ENCODE assay signal across 8 cellular contexts in genomic region chr5:94524841-94525697, GRCh38.
DNase-seq lines count a peak whose midpoint lies in the region; ATAC-seq and TF ChIP-seq lines count a peak whose summit lies in the region.

No MANE protein-coding gene starts in this region.

- H3K27me3 Mint-ChIP-seq in activated naive CD8-positive, alpha-beta T cell treated with anti-CD3 and anti-CD28 coated beads, Interleukin-2, amount 50 U/mL, for 24 hours = no peaks in the 10 kb centered on the region

- H3K27me3 ChIP-seq in tibial artery = no peaks in the 10 kb centered on the region

- H3K4me3 ChIP-seq in tibial artery = no peak overlapping the region

- intact Hi-C loops in tibial artery (cut with DNase I; ENCODE audit: low total_unique reads) = no loop called here

- DNase-seq in COR-L47 (lab: John Stamatoyannopoulos, UW) (peak; percentile 11), NCI-H2227 treated with DMSO at 0.1 percent for 48 hours (lab: John Stamatoyannopoulos, UW) (peak; percentile 24), hepatic stellate cell (ENCODE audit: low spot score) (peak; percentile 12), tibial artery (no peak), mucosa of gallbladder (ENCODE audit: low spot score) (no peak)
- DNase-seq in activated naive CD8-positive, alpha-beta T cell treated with anti-CD3 and anti-CD28 coated beads, Interleukin-2, amount 50 U/mL, for 24 hours = peak; percentile 4

- no peaks in the 10 kb centered on the region for H3K9me3 ChIP-seq in tibial artery

- no peaks in the 10 kb centered on the region for H3K36me3 Mint-ChIP-seq in activated naive CD8-positive, alpha-beta T cell treated with anti-CD3 and anti-CD28 coated beads, Interleukin-2, amount 50 U/mL, for 24 hours (ENCODE audit: low read depth)

- no peaks in the 10 kb centered on the region for H3K36me3 ChIP-seq in tibial artery

- no peak overlapping the region for H3K27ac ChIP-seq in tibial artery

- H3K27ac Mint-ChIP-seq in activated naive CD8-positive, alpha-beta T cell treated with anti-CD3 and anti-CD28 coated beads, Interleukin-2, amount 50 U/mL, for 24 hours = no peak overlapping the region

- peak; percentile 23 to 28 for TF ChIP-seq CTCF in tibial artery (IDR thresholded peaks at IDR 0.05)

- H3K4me1 Mint-ChIP-seq in activated naive CD8-positive, alpha-beta T cell treated with anti-CD3 and anti-CD28 coated beads, Interleukin-2, amount 50 U/mL, for 24 hours = no peaks in the 10 kb centered on the region

- ATAC-seq in GM18511 (IDR thresholded peaks at IDR 0.05; ENCODE audit: unreplicated experiment) (peak; percentile 96), HG02885 (IDR thresholded peaks at IDR 0.05; ENCODE audit: poor library complexity, unreplicated experiment) (peak; percentile 94)
- peak; percentile 69 for ATAC-seq in activated naive CD8-positive, alpha-beta T cell treated with anti-CD3 and anti-CD28 coated beads, Interleukin-2, amount 50 U/mL, for 24 hours

- H3K9me3 Mint-ChIP-seq in activated naive CD8-positive, alpha-beta T cell treated with anti-CD3 and anti-CD28 coated beads, Interleukin-2, amount 50 U/mL, for 24 hours = no peaks in the 10 kb centered on the region

- H3K4me1 ChIP-seq in tibial artery = no peaks in the 10 kb centered on the region

- H3K4me3 Mint-ChIP-seq in activated naive CD8-positive, alpha-beta T cell treated with anti-CD3 and anti-CD28 coated beads, Interleukin-2, amount 50 U/mL, for 24 hours = no peak overlapping the region

Comparison
In these comparisons a context has a peak if more than half of its experiments do, and no peak if none do; other contexts are left out.
1. DNase-seq: peak in COR-L47 (single experiment), NCI-H2227 treated with DMSO at 0.1 percent for 48 hours (single experiment), activated naive CD8-positive, alpha-beta T cell treated with anti-CD3 and anti-CD28 coated beads, Interleukin-2, amount 50 U/mL, for 24 hours (single experiment) and hepatic stellate cell (single experiment); none in tibial artery (0 of 2) and mucosa of gallbladder (single experiment).
2. Peak in every context shown above with its lines, with median percentiles within 50 percentile points of each other: ATAC-seq.